In genomic region chr2:88239781-88240180, GRCh38 we compare ENCODE assay signal across 24 cellular contexts.
A peak's percentile ranks its signal among the peaks of the same experiment; 100 is the strongest.
DNase-seq lines count a peak whose midpoint lies in the region; FAIRE-seq and TF ChIP-seq lines count a peak whose summit lies in the region.
"Had no signal": no experiment of that assay in that cellular context is flagged by ENCODE, and none has a peak within 500 bp of the region (broad histone marks: within the 10 kb centered on the region; RNA-seq: fewer than 3 reads in every experiment).

No MANE protein-coding gene starts in this region.

- DNase-seq in CD8-positive, alpha-beta memory T cell: peak in 4 of 5 donors; percentile 20 to 74 (median 42)
- DNase-seq in SW480 (ENCODE audit: low spot score) (peak; percentile 9), myocyte (ENCODE audit: low read depth) (peak; percentile 48), GM12892 (ENCODE audit: insufficient read length) (no peak), mucosa of gallbladder (ENCODE audit: low spot score) (no peak), glutamatergic neuron (no peak), NCI-H1694 treated with DMSO at 0.1 percent for 48 hours (lab: John Stamatoyannopoulos, UW) (no peak)
- DNase-seq: activated CD4-positive, alpha-beta T cell treated with anti-CD3 and anti-CD28 coated beads, Interleukin-2, amount 50 U/mL, for 1 hour; DMS153; erythroblast; gastrocnemius medialis; H7; left colon; NCI-H1105; NCI-H748 treated with DMSO at 0.1 percent for 48 hours; occipital lobe; stimulated activated CD4-positive, alpha-beta T cell treated with anti-CD3 and anti-CD28 coated beads, Interleukin-15, amount 100 ng/mL, for 24 hours; stomach; SW 1271; upper lobe of right lung had no signal

- peak overlapping the region; percentile 32 to 96 (median 86) for H3K27ac Mint-ChIP-seq in CD8-positive, alpha-beta memory T cell
- no peak overlapping the region for H3K27ac Mint-ChIP-seq in glutamatergic neuron (ENCODE audit: unreplicated experiment)
- H3K27ac Mint-ChIP-seq: CD14-positive monocyte had no signal

- CTCF ChIA-PET in CD8-positive, alpha-beta memory T cell (lab: Charles Lee): no interaction called here

- H3K27me3 Mint-ChIP-seq in CD8-positive, alpha-beta memory T cell: peaks cover 0 to 4% of the 10 kb centered on the region in 2 donors
- peaks cover 4% of the 10 kb centered on the region for H3K27me3 Mint-ChIP-seq in glutamatergic neuron (ENCODE audit: unreplicated experiment)

- H3K27me3 ChIP-seq in CD8-positive, alpha-beta memory T cell (ENCODE audit: insufficient read depth, low read length, poor library complexity, severe bottlenecking): no peaks in the 10 kb centered on the region
- H3K27me3 ChIP-seq: gastrocnemius medialis, right atrium auricular region, stomach, upper lobe of right lung had no signal

- no peaks in the 10 kb centered on the region for H3K9me3 ChIP-seq in CD8-positive, alpha-beta memory T cell (ENCODE audit: low read length)
- H3K9me3 ChIP-seq in KOPT-K1 (ENCODE audit: insufficient read depth, low read length, poor library complexity, severe bottlenecking): peaks cover 22% of the 10 kb centered on the region
- H3K9me3 ChIP-seq: gastrocnemius medialis, right atrium auricular region, upper lobe of right lung had no signal

- POLR2A ChIA-PET in CD8-positive, alpha-beta memory T cell (lab: Charles Lee): no interaction called here

- no peak for FAIRE-seq in GM12892 (lab: Jason Lieb, UNC)
- FAIRE-seq: bronchial epithelial cell had no signal

- no peak for TF ChIP-seq POLR2A in GM12892 (IDR thresholded peaks at IDR 0.05; ENCODE audit: low read depth, low read length)

- H3K36me3 Mint-ChIP-seq in CD8-positive, alpha-beta memory T cell: no peaks in the 10 kb centered on the region
- H3K36me3 Mint-ChIP-seq in glutamatergic neuron (ENCODE audit: unreplicated experiment): peaks cover 26% of the 10 kb centered on the region
- H3K36me3 Mint-ChIP-seq: CD14-positive monocyte had no signal

- no peak overlapping the region for H3K27ac ChIP-seq in CD8-positive, alpha-beta memory T cell (ENCODE audit: low read depth, low read length)
- peak overlapping the region; percentile 60 for H3K27ac ChIP-seq in KOPT-K1 (ENCODE audit: low read depth, low read length, poor library complexity, severe bottlenecking)
- H3K27ac ChIP-seq: gastrocnemius medialis, right atrium auricular region, stomach, upper lobe of right lung had no signal

- H3K4me1 Mint-ChIP-seq in CD8-positive, alpha-beta memory T cell: peaks cover 14 to 27% (median 22%) of the 10 kb centered on the region in 3 donors
- H3K4me1 Mint-ChIP-seq in glutamatergic neuron (ENCODE audit: low read depth, unreplicated experiment): no peaks in the 10 kb centered on the region
- H3K4me1 Mint-ChIP-seq: CD14-positive monocyte had no signal

- peak overlapping the region in 6 of 7 donors; percentile 39 to 88 (median 61) for H3K4me3 Mint-ChIP-seq in CD8-positive, alpha-beta memory T cell
- no peak overlapping the region for H3K4me3 Mint-ChIP-seq in glutamatergic neuron (ENCODE audit: unreplicated experiment)
- H3K4me3 Mint-ChIP-seq: CD14-positive monocyte had no signal

- H3K36me3 ChIP-seq in CD8-positive, alpha-beta memory T cell (ENCODE audit: insufficient read depth, low read length): no peaks in the 10 kb centered on the region
- no peaks in the 10 kb centered on the region for H3K36me3 ChIP-seq in KOPT-K1 (ENCODE audit: insufficient read depth, low read length)
- H3K36me3 ChIP-seq: gastrocnemius medialis, right atrium auricular region, stomach, upper lobe of right lung had no signal

- no peaks in the 10 kb centered on the region for H3K4me1 ChIP-seq in CD8-positive, alpha-beta memory T cell (ENCODE audit: insufficient read depth, low read length)
- H3K4me1 ChIP-seq: gastrocnemius medialis, right atrium auricular region, stomach, upper lobe of right lung had no signal

- TF ChIP-seq CTCF in glutamatergic neuron (IDR thresholded peaks at IDR 0.05; ENCODE audit: partially characterized antibody, unreplicated experiment): no peak

- H3K9me3 Mint-ChIP-seq in CD8-positive, alpha-beta memory T cell: peaks cover 0 to 5% (median 0%) of the 10 kb centered on the region in 5 donors
- peaks cover 13% of the 10 kb centered on the region for H3K9me3 Mint-ChIP-seq in glutamatergic neuron (ENCODE audit: unreplicated experiment)

- no peak overlapping the region for H3K4me3 ChIP-seq in CD8-positive, alpha-beta memory T cell (ENCODE audit: low read length)
- H3K4me3 ChIP-seq: gastrocnemius medialis, right atrium auricular region, stomach, upper lobe of right lung had no signal

Comparison
In these comparisons a context has a peak if more than half of its experiments do, and no peak if none do; other contexts are left out.
1. DNase-seq: peak in CD8-positive, alpha-beta memory T cell (4 of 5), SW480 (single experiment) and myocyte (single experiment); none in GM12892 (single experiment), mucosa of gallbladder (single experiment), glutamatergic neuron (single experiment) and NCI-H1694 treated with DMSO at 0.1 percent for 48 hours (single experiment).